ENCODE assay signal across 31 cellular contexts in the genomic region with DNA sequence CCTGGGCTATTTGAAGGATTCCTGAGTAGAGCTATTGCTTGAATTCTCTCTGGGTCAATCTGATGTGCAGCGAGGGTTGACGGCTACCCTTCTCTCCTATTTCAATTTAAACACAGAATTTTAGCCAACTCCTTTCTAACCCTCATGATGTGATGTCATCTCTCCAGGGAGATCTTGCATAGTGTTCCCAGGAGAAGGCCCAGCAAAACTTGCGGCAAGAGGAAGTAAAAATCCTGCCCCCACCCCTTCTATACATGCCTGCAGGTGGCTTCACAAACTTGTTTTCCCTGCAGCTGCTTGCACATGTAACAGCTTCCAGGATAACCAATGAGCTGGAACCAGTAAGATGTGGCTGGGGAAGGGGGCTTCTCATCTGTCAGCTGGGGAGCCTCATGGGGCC.
"Had no signal": no experiment of that assay in that cellular context is flagged by ENCODE, and none has a peak within 500 bp of the region (broad histone marks: within the 10 kb centered on the region; RNA-seq: fewer than 3 reads in every experiment).

No MANE protein-coding gene starts in this region.

- H3K9me3 Mint-ChIP-seq: natural killer cell, neural progenitor cell, type B pancreatic cell had no signal

- H3K36me3 ChIP-seq: neural progenitor cell, ovary, right lobe of liver, spleen, suprapubic skin, tibial artery, transverse colon, upper lobe of right lung, uterus had no signal

- DNase-seq: natural killer cell; occipital lobe; ovary; posterior cingulate gyrus; psoas muscle; right cardiac atrium; right lobe of liver; spleen; stimulated activated CD4-positive, alpha-beta T cell treated with anti-CD3 and anti-CD28 coated beads, Interleukin-12 subunit alpha, Interleukin-12 subunit beta, amount 100 ng/mL, for 4 hours; stimulated activated CD4-positive, alpha-beta T cell treated with anti-CD3 and anti-CD28 coated beads, Interleukin-1b, Interleukin-23, amount 100 ng/mL, for 48 hours; stimulated activated CD4-positive, alpha-beta T cell treated with anti-CD3 and anti-CD28 coated beads, Interleukin-4, amount 100 ng/mL, for 1 hour; stimulated activated CD4-positive, alpha-beta T cell treated with anti-CD3 and anti-CD28 coated beads, Interleukin-4, amount 100 ng/mL, for 4 hours; stimulated activated CD8-positive, alpha-beta memory T cell treated with anti-CD3 and anti-CD28 coated beads, Interleukin-4, amount 100 ng/mL, for 48 hours; stimulated activated naive CD4-positive, alpha-beta T cell; stimulated activated naive CD8-positive, alpha-beta T cell treated with anti-CD3 and anti-CD28 coated beads, Interleukin-15, amount 100 ng/mL, for 72 hours; stimulated activated naive CD8-positive, alpha-beta T cell treated with anti-CD3 and anti-CD28 coated beads, Interleukin-15, Interleukin-2, amounts not matched to agents 100 U/mL and 50 U/mL, for 24 hours; substantia nigra; testis; tibial artery; transverse colon; upper lobe of right lung; uterus had no signal

- H3K9me3 ChIP-seq: ovary, psoas muscle, right lobe of liver, suprapubic skin, testis, transverse colon, upper lobe of right lung, uterus had no signal

- ATAC-seq: natural killer cell; psoas muscle; right cardiac atrium; right lobe of liver; stimulated activated memory B cell treated with anti-CD40 and anti-IgM and Interleukin-4, amounts not matched to agents 10 μg/mL and 1 μg/mL and 100 μg/mL, for 72 hours; stimulated activated naive CD8-positive, alpha-beta T cell treated with anti-CD3 and anti-CD28 coated beads, Interleukin-15, amount 100 ng/mL, for 72 hours; stimulated activated naive CD8-positive, alpha-beta T cell treated with anti-CD3 and anti-CD28 coated beads, Interleukin-15, Interleukin-2, amounts not matched to agents 100 U/mL and 50 U/mL, for 24 hours; upper lobe of right lung had no signal

- H3K4me3 Mint-ChIP-seq: natural killer cell; nephron; neural progenitor cell; stimulated activated memory B cell treated with anti-CD40 and anti-IgM and Interleukin-4, amounts not matched to agents 10 μg/mL and 1 μg/mL and 100 μg/mL, for 72 hours; stimulated activated naive CD8-positive, alpha-beta T cell treated with anti-CD3 and anti-CD28 coated beads, Interleukin-15, amount 100 ng/mL, for 72 hours; type B pancreatic cell had no signal

- H3K4me3 ChIP-seq: neural progenitor cell, ovary, psoas muscle, right lobe of liver, skin epidermis, smooth muscle cell, spleen, suprapubic skin, testis, tibial artery, transverse colon, upper lobe of right lung, uterus had no signal

- H3K36me3 Mint-ChIP-seq: natural killer cell; neural progenitor cell; stimulated activated memory B cell treated with anti-CD40 and anti-IgM and Interleukin-4, amounts not matched to agents 10 μg/mL and 1 μg/mL and 100 μg/mL, for 72 hours; type B pancreatic cell had no signal

- H3K27ac ChIP-seq: neural progenitor cell, ovary, parathyroid adenoma, psoas muscle, right lobe of liver, skin epidermis, spleen, suprapubic skin, testis, tibial artery, transverse colon, upper lobe of right lung, uterus had no signal

- H3K27me3 Mint-ChIP-seq: stimulated activated memory B cell treated with anti-CD40 and anti-IgM and Interleukin-4, amounts not matched to agents 10 μg/mL and 1 μg/mL and 100 μg/mL, for 72 hours had no signal

- H3K4me2 ChIP-seq: neural progenitor cell, smooth muscle cell had no signal

- H3K27ac Mint-ChIP-seq: natural killer cell; nephron; neural progenitor cell; progenitor cell of endocrine pancreas; stimulated activated memory B cell treated with anti-CD40 and anti-IgM and Interleukin-4, amounts not matched to agents 10 μg/mL and 1 μg/mL and 100 μg/mL, for 72 hours; stimulated activated naive CD8-positive, alpha-beta T cell treated with anti-CD3 and anti-CD28 coated beads, Interleukin-15, amount 100 ng/mL, for 72 hours; type B pancreatic cell had no signal

- H3K4me1 Mint-ChIP-seq: natural killer cell; nephron; stimulated activated memory B cell treated with anti-CD40 and anti-IgM and Interleukin-4, amounts not matched to agents 10 μg/mL and 1 μg/mL and 100 μg/mL, for 72 hours; stimulated activated naive CD8-positive, alpha-beta T cell treated with anti-CD3 and anti-CD28 coated beads, Interleukin-15, amount 100 ng/mL, for 72 hours had no signal

- H3K4me1 ChIP-seq: neural progenitor cell, parathyroid adenoma, psoas muscle, right lobe of liver, spleen, suprapubic skin, testis, tibial artery, transverse colon, upper lobe of right lung, uterus had no signal

- H3K27me3 ChIP-seq: ovary, right lobe of liver, spleen, testis, tibial artery, transverse colon, uterus had no signal

- H3K9ac ChIP-seq: neural progenitor cell, parathyroid adenoma had no signal
